19 cellular contexts compared by ENCODE assay signal in the genomic region with DNA sequence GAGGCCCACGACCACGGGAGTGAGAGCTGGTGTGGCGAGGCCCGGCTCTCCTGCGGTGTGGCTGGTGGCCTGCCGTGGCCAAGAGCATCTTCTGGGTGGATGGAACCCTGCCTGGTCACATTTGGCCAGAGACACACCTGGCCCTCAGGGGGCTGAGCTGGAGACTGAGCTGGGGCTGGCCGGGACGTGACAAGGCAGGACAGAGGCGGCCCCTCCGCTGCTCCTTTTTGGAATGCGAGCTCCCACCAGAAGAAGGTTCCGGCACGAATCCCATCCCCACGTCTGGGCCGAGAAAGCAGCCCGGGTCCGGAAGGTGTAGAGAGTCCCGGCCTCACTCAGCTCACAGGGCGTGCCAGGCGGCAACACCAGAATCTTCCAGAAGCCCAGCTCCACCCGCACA.
"Had no signal": no experiment of that assay in that cellular context is flagged by ENCODE, and none has a peak within 500 bp of the region (broad histone marks: within the 10 kb centered on the region; RNA-seq: fewer than 3 reads in every experiment).

No MANE protein-coding gene starts in this region.

- H3K36me3 ChIP-seq: cardiac muscle cell, pancreas had no signal

- H3K4me3 Mint-ChIP-seq: activated CD4-positive, alpha-beta T cell treated with anti-CD3 and anti-CD28 coated beads, Interleukin-2, amount 10 ng/mL, durations not matched to agents 24 days and 14 days; activated naive CD8-positive, alpha-beta T cell had no signal

- H3K9me3 ChIP-seq: neutrophil, pancreas, tibial artery had no signal

- H3K27me3 ChIP-seq: cardiac muscle cell, hepatocyte, pancreas had no signal

- H3K27ac ChIP-seq: cardiac muscle cell, epithelial cell of prostate, hepatocyte, neutrophil, pancreas, tibial artery had no signal

- ATAC-seq: effector memory CD8-positive, alpha-beta T cell; left lobe of liver; pancreas; sciatic nerve; stimulated activated naive CD8-positive, alpha-beta T cell treated with anti-CD3 and anti-CD28 coated beads, Interleukin-15, Interleukin-2, amounts not matched to agents 100 U/mL and 50 U/mL, for 24 hours had no signal

- H3K27me3 Mint-ChIP-seq: activated CD4-positive, alpha-beta T cell treated with anti-CD3 and anti-CD28 coated beads, Interleukin-2, amount 10 ng/mL, durations not matched to agents 24 days and 14 days; activated naive CD8-positive, alpha-beta T cell; effector memory CD8-positive, alpha-beta T cell; naive B cell had no signal

- H3K4me3 ChIP-seq: cardiac muscle cell, hepatocyte, lung, pancreas, tibial artery had no signal

- DNase-seq: activated CD4-positive, alpha-beta T cell treated with anti-CD3 and anti-CD28 coated beads, Interleukin-2, amount 10 ng/mL, durations not matched to agents 24 days and 14 days; activated CD8-positive, alpha-beta memory T cell treated with anti-CD3 and anti-CD28 coated beads, Interleukin-2, amount 50 U/mL, for 4 hours; activated gamma-delta T cell; activated T-cell treated with anti-CD3 and anti-CD28 coated beads, Interleukin-2, amount 50 U/mL, for 48 hours; effector memory CD8-positive, alpha-beta T cell; foreskin fibroblast; naive B cell; stimulated activated naive CD8-positive, alpha-beta T cell treated with anti-CD3 and anti-CD28 coated beads, Interleukin-15, Interleukin-2, amounts not matched to agents 100 U/mL and 50 U/mL, for 24 hours; substantia nigra had no signal

- H3K9me3 Mint-ChIP-seq: activated CD4-positive, alpha-beta T cell treated with anti-CD3 and anti-CD28 coated beads, Interleukin-2, amount 10 ng/mL, durations not matched to agents 24 days and 14 days; effector memory CD8-positive, alpha-beta T cell; naive B cell had no signal

- H3K36me3 Mint-ChIP-seq: activated naive CD8-positive, alpha-beta T cell had no signal

- H3K27ac Mint-ChIP-seq: activated CD4-positive, alpha-beta T cell treated with anti-CD3 and anti-CD28 coated beads, Interleukin-2, amount 10 ng/mL, durations not matched to agents 24 days and 14 days; activated naive CD8-positive, alpha-beta T cell had no signal
